In the genomic region with DNA sequence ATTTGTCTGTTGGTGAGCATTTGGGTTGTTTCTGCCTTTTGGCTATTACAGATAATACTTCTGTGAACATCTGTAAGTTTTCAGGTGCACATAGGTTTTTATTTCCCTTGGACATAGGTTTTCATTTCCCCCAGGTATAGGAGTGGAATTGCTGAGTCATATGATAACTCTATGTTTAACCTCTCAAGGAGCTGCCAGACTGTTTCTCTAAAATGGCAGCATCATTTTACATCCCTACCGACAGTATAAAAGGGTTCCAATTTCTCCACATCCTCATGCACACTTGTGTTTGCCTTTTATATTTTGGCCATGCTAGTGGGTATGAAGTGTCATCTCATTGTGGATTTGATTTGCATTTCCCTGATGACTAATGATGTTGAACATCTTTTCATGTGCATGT, we compare ENCODE assay signal across 24 cellular contexts. TPM values are rescaled to one million over a fixed set of nuclear protein-coding genes. Genes with fewer than 3 reads are reported as not detected.
DNase-seq lines count a peak whose midpoint lies in the region; ATAC-seq and TF ChIP-seq lines count a peak whose summit lies in the region.
"Had no signal": no experiment of that assay in that cellular context is flagged by ENCODE, and none has a peak within 500 bp of the region (broad histone marks: within the 10 kb centered on the region; RNA-seq: fewer than 3 reads in every experiment).

No MANE protein-coding gene starts in this region.

- H3K27me3 Mint-ChIP-seq in activated CD4-positive, alpha-beta memory T cell treated with anti-CD3 and anti-CD28 coated beads, Interleukin-2, amount 10 ng/mL, durations not matched to agents 7 days and 5 days = no peaks in the 10 kb centered on the region
- H3K27me3 Mint-ChIP-seq in activated CD4-positive, alpha-beta T cell treated with anti-CD3 and anti-CD28 coated beads, Interleukin-2, amount 10 ng/mL, durations not matched to agents 7 days and 5 days = no peaks in the 10 kb centered on the region
- H3K27me3 Mint-ChIP-seq: naive thymus-derived CD8-positive, alpha-beta T cell; T-helper 17 cell had no signal

- no peak for TF ChIP-seq CTCF in fibroblast of mammary gland (conservative IDR thresholded peaks at IDR 0.05; ENCODE audit: control insufficient read depth, insufficient read depth, low read depth, low read length)

- no peak overlapping the region for H3K4me3 Mint-ChIP-seq in activated CD4-positive, alpha-beta memory T cell treated with anti-CD3 and anti-CD28 coated beads, Interleukin-2, amount 10 ng/mL, durations not matched to agents 7 days and 5 days
- H3K4me3 Mint-ChIP-seq in activated CD4-positive, alpha-beta T cell treated with anti-CD3 and anti-CD28 coated beads, Interleukin-2, amount 10 ng/mL, durations not matched to agents 7 days and 5 days = no peak overlapping the region
- H3K4me3 Mint-ChIP-seq: naive thymus-derived CD8-positive, alpha-beta T cell; T-helper 17 cell had no signal

- no peak overlapping the region for H3K27ac Mint-ChIP-seq in activated CD4-positive, alpha-beta memory T cell treated with anti-CD3 and anti-CD28 coated beads, Interleukin-2, amount 10 ng/mL, durations not matched to agents 7 days and 5 days
- no peak overlapping the region for H3K27ac Mint-ChIP-seq in activated CD4-positive, alpha-beta T cell treated with anti-CD3 and anti-CD28 coated beads, Interleukin-2, amount 10 ng/mL, durations not matched to agents 7 days and 5 days
- H3K27ac Mint-ChIP-seq: naive thymus-derived CD8-positive, alpha-beta T cell had no signal

- peaks cover 26% of the 10 kb centered on the region for H3K36me3 Mint-ChIP-seq in activated CD4-positive, alpha-beta memory T cell treated with anti-CD3 and anti-CD28 coated beads, Interleukin-2, amount 10 ng/mL, durations not matched to agents 7 days and 5 days (ENCODE audit: low read depth)
- peaks cover 28% of the 10 kb centered on the region for H3K36me3 Mint-ChIP-seq in activated CD4-positive, alpha-beta T cell treated with anti-CD3 and anti-CD28 coated beads, Interleukin-2, amount 10 ng/mL, durations not matched to agents 7 days and 5 days (ENCODE audit: low read depth)

- DNase-seq in NCI-H2196 (lab: John Stamatoyannopoulos, UW; ENCODE audit: unreplicated experiment) (peak; percentile 24), NCI-H2196 treated with DMSO at 0.1 percent for 48 hours (lab: John Stamatoyannopoulos, UW; ENCODE audit: unreplicated experiment) (no peak), EH (ENCODE audit: low read depth) (peak; percentile 2), NCI-H1436 treated with DMSO at 0.1 percent for 48 hours (lab: John Stamatoyannopoulos, UW) (peak; percentile 21), fibroblast of mammary gland (ENCODE audit: low read depth) (peak; percentile 38)
- DNase-seq in activated CD4-positive, alpha-beta memory T cell treated with anti-CD3 and anti-CD28 coated beads, Interleukin-2, amount 10 ng/mL, durations not matched to agents 7 days and 5 days = no peak
- DNase-seq in activated CD4-positive, alpha-beta T cell treated with anti-CD3 and anti-CD28 coated beads, Interleukin-2, amount 10 ng/mL, durations not matched to agents 7 days and 5 days = no peak
- DNase-seq: activated gamma-delta T cell treated with Interleukin-2 at 50 U/mL for 16 hours; activated T-cell treated with anti-CD3 and anti-CD28 coated beads for 4 hours; adrenal gland; Calu3; cortex of kidney; left colon; MG63; naive thymus-derived CD8-positive, alpha-beta T cell; NCI-H1930; NK-92 treated with Interleukin-12 subunit alpha and Interleukin-12 subunit beta, amount 100 ng/mL, for 24 hours; Peyer's patch; right cardiac atrium; SJCRH30; T-helper 17 cell had no signal

- CTCF ChIA-PET in activated CD4-positive, alpha-beta memory T cell treated with anti-CD3 and anti-CD28 coated beads, Interleukin-2, amount 10 ng/mL, durations not matched to agents 7 days and 5 days (lab: Charles Lee) = no interaction called here
- CTCF ChIA-PET in activated CD4-positive, alpha-beta T cell treated with anti-CD3 and anti-CD28 coated beads, Interleukin-2, amount 10 ng/mL, durations not matched to agents 7 days and 5 days (lab: Charles Lee) = no interaction called here

- H3K4me3 ChIP-seq in fibroblast of mammary gland (ENCODE audit: control insufficient read depth, low read depth, low read length) = no peak overlapping the region
- H3K4me3 ChIP-seq: adrenal gland, BLaER1, MG63, Peyer's patch, SJCRH30, vagina had no signal

- peaks cover 13% of the 10 kb centered on the region for H3K4me1 Mint-ChIP-seq in activated CD4-positive, alpha-beta memory T cell treated with anti-CD3 and anti-CD28 coated beads, Interleukin-2, amount 10 ng/mL, durations not matched to agents 7 days and 5 days
- H3K4me1 Mint-ChIP-seq in activated CD4-positive, alpha-beta T cell treated with anti-CD3 and anti-CD28 coated beads, Interleukin-2, amount 10 ng/mL, durations not matched to agents 7 days and 5 days = peaks cover 4% of the 10 kb centered on the region

- peaks cover 2% of the 10 kb centered on the region for H3K9me3 Mint-ChIP-seq in activated CD4-positive, alpha-beta memory T cell treated with anti-CD3 and anti-CD28 coated beads, Interleukin-2, amount 10 ng/mL, durations not matched to agents 7 days and 5 days
- H3K9me3 Mint-ChIP-seq in activated CD4-positive, alpha-beta T cell treated with anti-CD3 and anti-CD28 coated beads, Interleukin-2, amount 10 ng/mL, durations not matched to agents 7 days and 5 days = peaks cover 3% of the 10 kb centered on the region

- POLR2A ChIA-PET in activated CD4-positive, alpha-beta memory T cell treated with anti-CD3 and anti-CD28 coated beads, Interleukin-2, amount 10 ng/mL, durations not matched to agents 7 days and 5 days (lab: Charles Lee) = no interaction called here
- POLR2A ChIA-PET in activated CD4-positive, alpha-beta T cell treated with anti-CD3 and anti-CD28 coated beads, Interleukin-2, amount 10 ng/mL, durations not matched to agents 7 days and 5 days (lab: Charles Lee) = interaction anchor here (0.7 kb wide), 1 partner anchor 29 kb away, joined by 4 read pairs; no protein-coding TSS in a partner anchor

- ATAC-seq in GM18868 (IDR thresholded peaks at IDR 0.05; ENCODE audit: unreplicated experiment) = no peak
- ATAC-seq: left colon; naive thymus-derived CD8-positive, alpha-beta T cell; right cardiac atrium; T-helper 17 cell had no signal

RNA-seq across cellular contexts. Expression of a gene that starts 53.5 kb away (rescaled TPM):
- total RNA-seq in activated CD4-positive, alpha-beta memory T cell treated with anti-CD3 and anti-CD28 coated beads, Interleukin-2, amount 10 ng/mL, durations not matched to agents 7 days and 5 days = 10 to 100 TPM; 18.7 to 24.1 TPM
- 10 to 100 TPM; 19.2 to 20.9 TPM for total RNA-seq in activated CD4-positive, alpha-beta T cell treated with anti-CD3 and anti-CD28 coated beads, Interleukin-2, amount 10 ng/mL, durations not matched to agents 7 days and 5 days

Comparison
In these comparisons a context has a peak if more than half of its experiments do, and no peak if none do; other contexts are left out.
1. DNase-seq: peak in NCI-H2196 (single experiment), EH (single experiment), NCI-H1436 treated with DMSO at 0.1 percent for 48 hours (single experiment) and fibroblast of mammary gland (single experiment); none in NCI-H2196 treated with DMSO at 0.1 percent for 48 hours (single experiment), activated CD4-positive, alpha-beta memory T cell treated with anti-CD3 and anti-CD28 coated beads, Interleukin-2, amount 10 ng/mL, durations not matched to agents 7 days and 5 days (single experiment) and activated CD4-positive, alpha-beta T cell treated with anti-CD3 and anti-CD28 coated beads, Interleukin-2, amount 10 ng/mL, durations not matched to agents 7 days and 5 days (single experiment).